Comparison of ENCODE assay signal across 1 cellular context in the genomic region with DNA sequence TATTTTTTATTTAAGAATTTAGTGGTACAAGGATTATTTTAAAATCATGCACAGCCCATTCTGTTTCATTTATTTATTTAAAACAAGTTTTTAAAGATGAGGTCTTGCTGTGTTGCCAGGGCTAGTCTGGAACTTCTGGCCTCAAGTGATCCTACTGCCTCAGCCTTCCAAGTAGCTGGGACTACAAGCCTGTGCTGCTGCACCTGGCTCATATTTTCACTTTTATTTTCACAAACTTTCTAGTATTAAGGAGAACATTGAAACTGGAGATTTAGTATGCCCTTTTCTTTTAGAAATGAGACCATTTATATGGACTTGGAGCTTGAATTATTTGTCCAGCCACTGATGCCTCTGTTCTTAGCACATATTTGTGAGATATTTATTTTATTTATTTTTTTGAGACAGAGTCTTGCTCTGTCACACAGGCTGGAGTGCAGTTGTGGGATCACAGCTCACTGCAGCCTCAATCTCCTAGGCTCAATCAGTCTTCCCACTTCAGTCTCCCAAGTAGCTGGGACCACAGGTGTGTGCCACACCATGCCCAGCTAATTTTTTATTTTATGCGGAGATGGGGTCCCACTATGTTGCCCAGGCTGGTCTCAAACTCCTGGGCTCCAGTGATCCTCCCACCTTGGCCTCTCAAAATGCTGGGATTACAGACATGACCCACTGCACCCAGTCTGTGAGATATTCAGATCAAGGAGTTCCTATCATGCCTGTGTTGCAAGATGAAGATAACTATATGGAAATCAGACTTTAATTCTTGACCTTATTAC.
TF ChIP-seq lines count a peak whose summit lies in the region.

No MANE protein-coding gene starts in this region.

TF ChIP-seq in GM23338, 12 proteins besides CTCF, POLR2A, EP300 and RAD21:
- TF ChIP-seq, protein P1, sequence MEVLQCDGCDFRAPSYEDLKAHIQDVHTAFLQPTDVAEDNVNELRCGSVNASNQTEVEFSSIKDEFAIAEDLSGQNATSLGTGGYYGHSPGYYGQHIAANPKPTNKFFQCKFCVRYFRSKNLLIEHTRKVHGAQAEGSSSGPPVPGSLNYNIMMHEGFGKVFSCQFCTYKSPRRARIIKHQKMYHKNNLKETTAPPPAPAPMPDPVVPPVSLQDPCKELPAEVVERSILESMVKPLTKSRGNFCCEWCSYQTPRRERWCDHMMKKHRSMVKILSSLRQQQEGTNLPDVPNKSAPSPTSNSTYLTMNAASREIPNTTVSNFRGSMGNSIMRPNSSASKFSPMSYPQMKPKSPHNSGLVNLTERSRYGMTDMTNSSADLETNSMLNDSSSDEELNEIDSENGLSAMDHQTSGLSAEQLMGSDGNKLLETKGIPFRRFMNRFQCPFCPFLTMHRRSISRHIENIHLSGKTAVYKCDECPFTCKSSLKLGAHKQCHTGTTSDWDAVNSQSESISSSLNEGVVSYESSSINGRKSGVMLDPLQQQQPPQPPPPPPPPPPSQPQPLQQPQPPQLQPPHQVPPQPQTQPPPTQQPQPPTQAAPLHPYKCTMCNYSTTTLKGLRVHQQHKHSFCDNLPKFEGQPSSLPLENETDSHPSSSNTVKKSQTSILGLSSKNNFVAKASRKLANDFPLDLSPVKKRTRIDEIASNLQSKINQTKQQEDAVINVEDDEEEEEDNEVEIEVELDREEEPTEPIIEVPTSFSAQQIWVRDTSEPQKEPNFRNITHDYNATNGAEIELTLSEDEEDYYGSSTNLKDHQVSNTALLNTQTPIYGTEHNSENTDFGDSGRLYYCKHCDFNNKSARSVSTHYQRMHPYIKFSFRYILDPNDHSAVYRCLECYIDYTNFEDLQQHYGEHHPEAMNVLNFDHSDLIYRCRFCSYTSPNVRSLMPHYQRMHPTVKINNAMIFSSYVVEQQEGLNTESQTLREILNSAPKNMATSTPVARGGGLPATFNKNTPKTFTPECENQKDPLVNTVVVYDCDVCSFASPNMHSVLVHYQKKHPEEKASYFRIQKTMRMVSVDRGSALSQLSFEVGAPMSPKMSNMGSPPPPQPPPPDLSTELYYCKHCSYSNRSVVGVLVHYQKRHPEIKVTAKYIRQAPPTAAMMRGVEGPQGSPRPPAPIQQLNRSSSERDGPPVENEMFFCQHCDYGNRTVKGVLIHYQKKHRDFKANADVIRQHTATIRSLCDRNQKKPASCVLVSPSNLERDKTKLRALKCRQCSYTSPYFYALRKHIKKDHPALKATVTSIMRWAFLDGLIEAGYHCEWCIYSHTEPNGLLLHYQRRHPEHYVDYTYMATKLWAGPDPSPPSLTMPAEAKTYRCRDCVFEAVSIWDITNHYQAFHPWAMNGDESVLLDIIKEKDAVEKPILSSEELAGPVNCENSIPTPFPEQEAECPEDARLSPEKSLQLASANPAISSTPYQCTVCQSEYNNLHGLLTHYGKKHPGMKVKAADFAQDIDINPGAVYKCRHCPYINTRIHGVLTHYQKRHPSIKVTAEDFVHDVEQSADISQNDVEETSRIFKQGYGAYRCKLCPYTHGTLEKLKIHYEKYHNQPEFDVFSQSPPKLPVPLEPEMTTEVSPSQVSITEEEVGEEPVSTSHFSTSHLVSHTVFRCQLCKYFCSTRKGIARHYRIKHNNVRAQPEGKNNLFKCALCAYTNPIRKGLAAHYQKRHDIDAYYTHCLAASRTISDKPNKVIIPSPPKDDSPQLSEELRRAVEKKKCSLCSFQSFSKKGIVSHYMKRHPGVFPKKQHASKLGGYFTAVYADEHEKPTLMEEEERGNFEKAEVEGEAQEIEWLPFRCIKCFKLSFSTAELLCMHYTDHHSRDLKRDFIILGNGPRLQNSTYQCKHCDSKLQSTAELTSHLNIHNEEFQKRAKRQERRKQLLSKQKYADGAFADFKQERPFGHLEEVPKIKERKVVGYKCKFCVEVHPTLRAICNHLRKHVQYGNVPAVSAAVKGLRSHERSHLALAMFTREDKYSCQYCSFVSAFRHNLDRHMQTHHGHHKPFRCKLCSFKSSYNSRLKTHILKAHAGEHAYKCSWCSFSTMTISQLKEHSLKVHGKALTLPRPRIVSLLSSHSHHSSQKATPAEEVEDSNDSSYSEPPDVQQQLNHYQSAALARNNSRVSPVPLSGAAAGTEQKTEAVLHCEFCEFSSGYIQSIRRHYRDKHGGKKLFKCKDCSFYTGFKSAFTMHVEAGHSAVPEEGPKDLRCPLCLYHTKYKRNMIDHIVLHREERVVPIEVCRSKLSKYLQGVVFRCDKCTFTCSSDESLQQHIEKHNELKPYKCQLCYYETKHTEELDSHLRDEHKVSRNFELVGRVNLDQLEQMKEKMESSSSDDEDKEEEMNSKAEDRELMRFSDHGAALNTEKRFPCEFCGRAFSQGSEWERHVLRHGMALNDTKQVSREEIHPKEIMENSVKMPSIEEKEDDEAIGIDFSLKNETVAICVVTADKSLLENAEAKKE (CRISPR knock-in tag; IDR thresholded peaks at IDR 0.05): no peak
- TF ChIP-seq JUNB (IDR thresholded peaks at IDR 0.05; ENCODE audit: unreplicated experiment): no peak
- TF ChIP-seq, protein P2, sequence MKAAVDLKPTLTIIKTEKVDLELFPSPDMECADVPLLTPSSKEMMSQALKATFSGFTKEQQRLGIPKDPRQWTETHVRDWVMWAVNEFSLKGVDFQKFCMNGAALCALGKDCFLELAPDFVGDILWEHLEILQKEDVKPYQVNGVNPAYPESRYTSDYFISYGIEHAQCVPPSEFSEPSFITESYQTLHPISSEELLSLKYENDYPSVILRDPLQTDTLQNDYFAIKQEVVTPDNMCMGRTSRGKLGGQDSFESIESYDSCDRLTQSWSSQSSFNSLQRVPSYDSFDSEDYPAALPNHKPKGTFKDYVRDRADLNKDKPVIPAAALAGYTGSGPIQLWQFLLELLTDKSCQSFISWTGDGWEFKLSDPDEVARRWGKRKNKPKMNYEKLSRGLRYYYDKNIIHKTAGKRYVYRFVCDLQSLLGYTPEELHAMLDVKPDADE (IDR thresholded peaks at IDR 0.05): no peak
- TF ChIP-seq POLR2AphosphoS5 (IDR thresholded peaks at IDR 0.05; ENCODE audit: low read depth): no peak
- TF ChIP-seq ZNF114 (CRISPR knock-in tag; IDR thresholded peaks at IDR 0.05): no peak
- TF ChIP-seq, protein P3, sequence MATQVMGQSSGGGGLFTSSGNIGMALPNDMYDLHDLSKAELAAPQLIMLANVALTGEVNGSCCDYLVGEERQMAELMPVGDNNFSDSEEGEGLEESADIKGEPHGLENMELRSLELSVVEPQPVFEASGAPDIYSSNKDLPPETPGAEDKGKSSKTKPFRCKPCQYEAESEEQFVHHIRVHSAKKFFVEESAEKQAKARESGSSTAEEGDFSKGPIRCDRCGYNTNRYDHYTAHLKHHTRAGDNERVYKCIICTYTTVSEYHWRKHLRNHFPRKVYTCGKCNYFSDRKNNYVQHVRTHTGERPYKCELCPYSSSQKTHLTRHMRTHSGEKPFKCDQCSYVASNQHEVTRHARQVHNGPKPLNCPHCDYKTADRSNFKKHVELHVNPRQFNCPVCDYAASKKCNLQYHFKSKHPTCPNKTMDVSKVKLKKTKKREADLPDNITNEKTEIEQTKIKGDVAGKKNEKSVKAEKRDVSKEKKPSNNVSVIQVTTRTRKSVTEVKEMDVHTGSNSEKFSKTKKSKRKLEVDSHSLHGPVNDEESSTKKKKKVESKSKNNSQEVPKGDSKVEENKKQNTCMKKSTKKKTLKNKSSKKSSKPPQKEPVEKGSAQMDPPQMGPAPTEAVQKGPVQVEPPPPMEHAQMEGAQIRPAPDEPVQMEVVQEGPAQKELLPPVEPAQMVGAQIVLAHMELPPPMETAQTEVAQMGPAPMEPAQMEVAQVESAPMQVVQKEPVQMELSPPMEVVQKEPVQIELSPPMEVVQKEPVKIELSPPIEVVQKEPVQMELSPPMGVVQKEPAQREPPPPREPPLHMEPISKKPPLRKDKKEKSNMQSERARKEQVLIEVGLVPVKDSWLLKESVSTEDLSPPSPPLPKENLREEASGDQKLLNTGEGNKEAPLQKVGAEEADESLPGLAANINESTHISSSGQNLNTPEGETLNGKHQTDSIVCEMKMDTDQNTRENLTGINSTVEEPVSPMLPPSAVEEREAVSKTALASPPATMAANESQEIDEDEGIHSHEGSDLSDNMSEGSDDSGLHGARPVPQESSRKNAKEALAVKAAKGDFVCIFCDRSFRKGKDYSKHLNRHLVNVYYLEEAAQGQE (IDR thresholded peaks at IDR 0.05; ENCODE audit: unreplicated experiment): no peak
- no peak for TF ChIP-seq NANOG (IDR thresholded peaks at IDR 0.05; ENCODE audit: borderline replicate concordance)
- TF ChIP-seq ZNF331 (CRISPR knock-in tag; IDR thresholded peaks at IDR 0.05; ENCODE audit: low read depth): no peak
- no peak for TF ChIP-seq CREB1 (CRISPR knock-in tag; IDR thresholded peaks at IDR 0.05; ENCODE audit: low read depth)
- no peak for TF ChIP-seq EZH2phosphoT487 (IDR thresholded peaks at IDR 0.05; ENCODE audit: unreplicated experiment)
- TF ChIP-seq STAT1 (IDR thresholded peaks at IDR 0.05; ENCODE audit: unreplicated experiment): no peak
- TF ChIP-seq EZH2 (IDR thresholded peaks at IDR 0.05; ENCODE audit: low read depth, unreplicated experiment): no peak
